22 cellular contexts compared by ENCODE assay signal in genomic region chr12:89059721-89060120, GRCh38.
DNase-seq lines count a peak whose midpoint lies in the region; ATAC-seq and TF ChIP-seq lines count a peak whose summit lies in the region.
"Had no signal": no experiment of that assay in that cellular context is flagged by ENCODE, and none has a peak within 500 bp of the region (broad histone marks: within the 10 kb centered on the region; RNA-seq: fewer than 3 reads in every experiment).

No MANE protein-coding gene starts in this region.

- H3K4me3 Mint-ChIP-seq in nephron progenitor cell = no peak overlapping the region
- H3K4me3 Mint-ChIP-seq: activated T-helper 17 cell treated with anti-CD3 and anti-CD28 coated beads, Interleukin-2, amount 50 U/mL, for 72 hours; immature natural killer cell; natural killer cell treated with Interleukin-12 subunit alpha and Interleukin-12 subunit beta and Interleukin-15 and Interleukin-18, amount 100 ng/mL, for 72 hours; type B pancreatic cell had no signal

- peak overlapping the region; percentile 80 for H3K27ac Mint-ChIP-seq in nephron progenitor cell
- H3K27ac Mint-ChIP-seq: immature natural killer cell, type B pancreatic cell had no signal

- peak; percentile 18 for DNase-seq in ACHN
- DNase-seq in DMS53 treated with DMSO at 0.1 percent for 48 hours (lab: John Stamatoyannopoulos, UW; ENCODE audit: unreplicated experiment) = peak; percentile 50
- DNase-seq in dermis blood vessel endothelial cell = peak; percentile 34
- DNase-seq in nephron progenitor cell = peak; percentile 18
- no peak for DNase-seq in activated CD8-positive, alpha-beta memory T cell treated with anti-CD3 and anti-CD28 coated beads for 24 hours
- no peak for DNase-seq in AG08396 (ENCODE audit: low spot score)
- DNase-seq: Calu3, glutamatergic neuron, immature natural killer cell, mammary epithelial cell, MV-4-11, NCI-H526, OCI-M1, stomach, T-helper 9 cell had no signal

- H3K9me3 Mint-ChIP-seq in nephron progenitor cell = peaks cover 3% of the 10 kb centered on the region
- H3K9me3 Mint-ChIP-seq: activated T-helper 17 cell treated with anti-CD3 and anti-CD28 coated beads, Interleukin-2, amount 50 U/mL, for 72 hours; immature natural killer cell; natural killer cell treated with Interleukin-12 subunit alpha and Interleukin-12 subunit beta and Interleukin-15 and Interleukin-18, amount 100 ng/mL, for 72 hours; type B pancreatic cell had no signal

- peaks cover 3% of the 10 kb centered on the region for H3K27me3 Mint-ChIP-seq in nephron progenitor cell (ENCODE audit: low read depth, poor library complexity)
- H3K27me3 Mint-ChIP-seq: activated T-helper 17 cell treated with anti-CD3 and anti-CD28 coated beads, Interleukin-2, amount 50 U/mL, for 72 hours; type B pancreatic cell had no signal

- H3K36me3 Mint-ChIP-seq in nephron progenitor cell (ENCODE audit: low read depth) = peaks cover 3% of the 10 kb centered on the region
- H3K36me3 Mint-ChIP-seq: natural killer cell treated with Interleukin-12 subunit alpha and Interleukin-12 subunit beta and Interleukin-15 and Interleukin-18, amount 100 ng/mL, for 72 hours; type B pancreatic cell had no signal

- no peak for ATAC-seq in GM19035 (IDR thresholded peaks at IDR 0.05; ENCODE audit: unreplicated experiment)
- ATAC-seq in GM19455 (IDR thresholded peaks at IDR 0.05; ENCODE audit: unreplicated experiment) = no peak
- ATAC-seq: activated CD4-positive, CD25-positive, alpha-beta regulatory T cell treated with anti-CD3 and anti-CD28 coated beads, Interleukin-2, amount 50 U/mL, for 24 hours; esophagus mucosa; natural killer cell treated with Interleukin-12 subunit alpha and Interleukin-12 subunit beta and Interleukin-15 and Interleukin-18, amount 100 ng/mL, for 72 hours had no signal

- in situ Hi-C loops in ACHN (cut with HindIII; ENCODE audit: low pct_ligation_motif_present, low pct_unique_long_range_greater_than_20kb, low sequenced_read_pairs) = no loop called here

- H3K4me1 Mint-ChIP-seq in nephron progenitor cell = peaks cover 50% of the 10 kb centered on the region
- H3K4me1 Mint-ChIP-seq: immature natural killer cell had no signal

- no peak for TF ChIP-seq CTCF in nephron progenitor cell (IDR thresholded peaks at IDR 0.05)

Comparison
In these comparisons a context has a peak if more than half of its experiments do, and no peak if none do; other contexts are left out.
1. DNase-seq: peak in ACHN (single experiment), DMS53 treated with DMSO at 0.1 percent for 48 hours (single experiment), dermis blood vessel endothelial cell (single experiment) and nephron progenitor cell (single experiment); none in activated CD8-positive, alpha-beta memory T cell treated with anti-CD3 and anti-CD28 coated beads for 24 hours (single experiment) and AG08396 (single experiment).